8 cellular contexts compared by ENCODE assay signal in genomic region chr9:122370303-122370702, GRCh38. TPM values are rescaled to one million over a fixed set of nuclear protein-coding genes. Genes with fewer than 3 reads are reported as not detected.
DNase-seq lines count a peak whose midpoint lies in the region; ATAC-seq lines count a peak whose summit lies in the region.

No MANE protein-coding gene starts in this region.

- H3K36me3 ChIP-seq in mucosa of stomach (ENCODE audit: control insufficient read depth, insufficient read depth, low read length) = no peaks in the 10 kb centered on the region

- no peaks in the 10 kb centered on the region for H3K9me3 ChIP-seq in mucosa of stomach (ENCODE audit: control insufficient read depth, low read length)

- peaks cover 8% of the 10 kb centered on the region for H3K4me1 Mint-ChIP-seq in activated naive CD8-positive, alpha-beta T cell treated with anti-CD3 and anti-CD28 coated beads, Interleukin-2, amount 10 ng/mL, durations not matched to agents 7 days and 5 days

- peaks cover 16% of the 10 kb centered on the region for H3K4me1 ChIP-seq in mucosa of stomach (ENCODE audit: control insufficient read depth, insufficient read depth, low read length)

- H3K9ac ChIP-seq in mucosa of stomach (ENCODE audit: low read length) = peak overlapping the region; percentile 42

- ATAC-seq in GM18502 (IDR thresholded peaks at IDR 0.05; ENCODE audit: poor library complexity, unreplicated experiment) = peak; percentile 43
- ATAC-seq in HG03159 (IDR thresholded peaks at IDR 0.05; ENCODE audit: unreplicated experiment) = peak; percentile 39
- ATAC-seq in activated naive CD8-positive, alpha-beta T cell treated with anti-CD3 and anti-CD28 coated beads, Interleukin-2, amount 10 ng/mL, durations not matched to agents 7 days and 5 days (ENCODE audit: low read depth) = peak; percentile 33

- peaks cover 17% of the 10 kb centered on the region for H3K27me3 Mint-ChIP-seq in activated naive CD8-positive, alpha-beta T cell treated with anti-CD3 and anti-CD28 coated beads, Interleukin-2, amount 10 ng/mL, durations not matched to agents 7 days and 5 days

- H3K36me3 Mint-ChIP-seq in activated naive CD8-positive, alpha-beta T cell treated with anti-CD3 and anti-CD28 coated beads, Interleukin-2, amount 10 ng/mL, durations not matched to agents 7 days and 5 days = no peaks in the 10 kb centered on the region

- peak overlapping the region; percentile 83 for H3K4me3 Mint-ChIP-seq in activated naive CD8-positive, alpha-beta T cell treated with anti-CD3 and anti-CD28 coated beads, Interleukin-2, amount 10 ng/mL, durations not matched to agents 7 days and 5 days

- peaks cover 7% of the 10 kb centered on the region for H3K27me3 ChIP-seq in mucosa of stomach (ENCODE audit: control insufficient read depth, insufficient read depth, low read length)

- DNase-seq in activated naive CD8-positive, alpha-beta T cell treated with anti-CD3 and anti-CD28 coated beads, Interleukin-2, amount 10 ng/mL, durations not matched to agents 7 days and 5 days = no peak
- DNase-seq in DMS153 (lab: John Stamatoyannopoulos, UW) (no peak), GM19240 (ENCODE audit: insufficient read length, low spot score) (no peak)
- no peak for DNase-seq in stimulated activated CD4-positive, alpha-beta T cell treated with anti-CD3 and anti-CD28 coated beads, Interleukin-4, amount 100 ng/mL, for 24 hours
- no peak for DNase-seq in stimulated activated CD4-positive, alpha-beta T cell treated with anti-CD3 and anti-CD28 coated beads, Interleukin-1b, Interleukin-23, amount 100 ng/mL, for 48 hours

- H3K9me3 Mint-ChIP-seq in activated naive CD8-positive, alpha-beta T cell treated with anti-CD3 and anti-CD28 coated beads, Interleukin-2, amount 10 ng/mL, durations not matched to agents 7 days and 5 days = peaks cover 3% of the 10 kb centered on the region

- POLR2A ChIA-PET in activated naive CD8-positive, alpha-beta T cell treated with anti-CD3 and anti-CD28 coated beads, Interleukin-2, amount 10 ng/mL, durations not matched to agents 7 days and 5 days (lab: Charles Lee) = no interaction called here

- H3K27ac Mint-ChIP-seq in activated naive CD8-positive, alpha-beta T cell treated with anti-CD3 and anti-CD28 coated beads, Interleukin-2, amount 10 ng/mL, durations not matched to agents 7 days and 5 days = peak overlapping the region; percentile 51

- no peak overlapping the region for H3K4me3 ChIP-seq in mucosa of stomach (ENCODE audit: low read length)

RNA-seq across cellular contexts. Expression of gene PTGS1, which starts 0.5 kb away (rescaled TPM):
- total RNA-seq in activated naive CD8-positive, alpha-beta T cell treated with anti-CD3 and anti-CD28 coated beads, Interleukin-2, amount 10 ng/mL, durations not matched to agents 7 days and 5 days = 1 to 10 TPM in 1 of 2 experiments, under 1 TPM in 1; 0.96 to 1.6 TPM
